Comparison of ENCODE assay signal across 24 cellular contexts in genomic region chr1:248045209-248045608, GRCh38. TPM values are rescaled to one million over a fixed set of nuclear protein-coding genes. Genes with fewer than 3 reads are reported as not detected.
DNase-seq lines count a peak whose midpoint lies in the region; ATAC-seq and TF ChIP-seq lines count a peak whose summit lies in the region.
"Had no signal": no experiment of that assay in that cellular context is flagged by ENCODE, and none has a peak within 500 bp of the region (broad histone marks: within the 10 kb centered on the region; RNA-seq: fewer than 3 reads in every experiment).

No MANE protein-coding gene starts in this region.

- H3K9ac ChIP-seq in MM.1S (ENCODE audit: low read length): no peak overlapping the region
- H3K9ac ChIP-seq: KMS-11, SK-N-SH had no signal

- no peaks in the 10 kb centered on the region for H4K20me1 ChIP-seq in MM.1S (ENCODE audit: insufficient read depth, low read length)

- ATAC-seq in GM21360 (IDR thresholded peaks at IDR 0.05; ENCODE audit: unreplicated experiment) (peak; percentile 73), HG02973 (IDR thresholded peaks at IDR 0.05; ENCODE audit: unreplicated experiment) (peak; percentile 63), psoas muscle (no peak), Right ventricle myocardium inferior (no peak)
- ATAC-seq: HepG2, T-cell had no signal

- H3K4me1 ChIP-seq in MM.1S (ENCODE audit: low read length) (peaks cover 4% of the 10 kb centered on the region; the same call in 1 of the 2 replicates), testis (no peaks in the 10 kb centered on the region), suprapubic skin (no peaks in the 10 kb centered on the region), psoas muscle (no peaks in the 10 kb centered on the region)

- peak; percentile 92 for DNase-seq in MM.1S
- no peak for DNase-seq in testis
- no peak for DNase-seq in suprapubic skin (ENCODE audit: low spot score in 2 of 2)
- no peak for DNase-seq in psoas muscle
- no peak for DNase-seq in Right ventricle myocardium inferior (ENCODE audit: missing footprints)
- DNase-seq: ACHN; AML-193; CD4-positive, CD25-positive, alpha-beta regulatory T cell; EL; NCI-H1105; NCI-H1694; NCI-H226; NCI-H526; NK-92 treated with Interleukin-12 subunit alpha and Interleukin-12 subunit beta, amount 100 ng/mL, for 24 hours; OCI-M1; SK-N-SH; T-cell; T-helper 9 cell had no signal

- TF ChIP-seq POLR2A in testis (IDR thresholded peaks at IDR 0.05) (no peak), suprapubic skin (IDR thresholded peaks at IDR 0.05) (no peak)

- 54 to 61% methylated on average over 5 of the region's 5 CpGs for WGBS in testis, 2 donors
- WGBS in suprapubic skin: 72% methylated on average over 5 of the region's 5 CpGs
- WGBS in psoas muscle, 3 donors: 69 to 73% (median 70%) methylated on average over 5 of the region's 5 CpGs

- H3K4me2 ChIP-seq in MM.1S (ENCODE audit: low read depth, low read length): peak overlapping the region; percentile 57
- H3K4me2 ChIP-seq: KMS-11, SK-N-SH had no signal

- H3K4me3 ChIP-seq in MM.1S (ENCODE audit: low read length): peak overlapping the region; percentile 43
- H3K4me3 ChIP-seq in testis: no peak overlapping the region
- no peak overlapping the region for H3K4me3 ChIP-seq in suprapubic skin
- H3K4me3 ChIP-seq in psoas muscle: no peak overlapping the region

- no peaks in the 10 kb centered on the region for H3K27me3 ChIP-seq in MM.1S (replicated peaks; ENCODE audit: insufficient read depth, low read length)
- no peaks in the 10 kb centered on the region for H3K27me3 ChIP-seq in testis
- no peaks in the 10 kb centered on the region for H3K27me3 ChIP-seq in suprapubic skin
- H3K27me3 ChIP-seq in psoas muscle (ENCODE audit: insufficient read depth in 3 of 3, low read length in 2 of 3): no peaks in the 10 kb centered on the region

- peak overlapping the region; percentile 31; the same call in 1 of the 2 replicates for H3K27ac ChIP-seq in MM.1S (ENCODE audit: low read length)
- no peak overlapping the region for H3K27ac ChIP-seq in testis
- H3K27ac ChIP-seq in suprapubic skin: no peak overlapping the region
- no peak overlapping the region for H3K27ac ChIP-seq in psoas muscle
- H3K27ac ChIP-seq: KMS-11 had no signal

- intact Hi-C loops in testis (cut with DNase I; ENCODE audit: low total_unique reads) (no loop called here), psoas muscle (cut with DNase I) (no loop called here), Right ventricle myocardium inferior (cut with DNase I) (no loop called here)

- TF ChIP-seq EP300 in suprapubic skin (IDR thresholded peaks at IDR 0.05): no peak

- no peak for TF ChIP-seq CTCF in MM.1S (IDR thresholded peaks at IDR 0.05; ENCODE audit: low read length)
- no peak for TF ChIP-seq CTCF in testis (IDR thresholded peaks at IDR 0.05)
- TF ChIP-seq CTCF in suprapubic skin (IDR thresholded peaks at IDR 0.05): no peak
- TF ChIP-seq CTCF in psoas muscle (IDR thresholded peaks at IDR 0.05): no peak

- H3K9me3 ChIP-seq in MM.1S (replicated peaks; ENCODE audit: insufficient read depth, low read length) (no peaks in the 10 kb centered on the region), testis (no peaks in the 10 kb centered on the region), suprapubic skin (peaks cover 3% of the 10 kb centered on the region), psoas muscle (peaks cover 4% of the 10 kb centered on the region)
- H3K9me3 ChIP-seq: SK-N-SH had no signal

- no peaks in the 10 kb centered on the region for H3K36me3 ChIP-seq in MM.1S (replicated peaks; ENCODE audit: insufficient read depth, low read length)
- H3K36me3 ChIP-seq in testis (ENCODE audit: low read depth, missing control alignments): no peaks in the 10 kb centered on the region
- H3K36me3 ChIP-seq in suprapubic skin: no peaks in the 10 kb centered on the region
- H3K36me3 ChIP-seq in psoas muscle (ENCODE audit: insufficient read depth in 1 of 2, low read depth in 1 of 2): no peaks in the 10 kb centered on the region

- peaks cover 12% of the 10 kb centered on the region for H3F3A ChIP-seq in MM.1S (ENCODE audit: insufficient read depth, low read length)

- H3K9me2 ChIP-seq in MM.1S (replicated peaks; ENCODE audit: insufficient read depth, low read length): no peaks in the 10 kb centered on the region; the same call in 1 of the 2 replicates
- H3K9me2 ChIP-seq: SK-N-SH had no signal

- peak overlapping the region; percentile 17 for H2AFZ ChIP-seq in MM.1S (ENCODE audit: low read length)

- no peaks in the 10 kb centered on the region for H3K79me2 ChIP-seq in MM.1S (ENCODE audit: low read length)

RNA-seq across cellular contexts. Expression of gene OR2L3, which starts 1.4 kb away (rescaled TPM):
- total RNA-seq in testis (under 1 TPM in 1 of 2 donors, not detected in 1; 0.39 TPM), suprapubic skin (not detected), psoas muscle (not detected), Right ventricle myocardium inferior (not detected)
- polyA plus RNA-seq in testis (ENCODE audit: insufficient read depth, low read depth, low replicate concordance) (not detected), psoas muscle (not detected)
- total RNA-seq: CD4-positive, CD25-positive, alpha-beta regulatory T cell; H1; HepG2; MCF 10A; T-cell had no signal
- polyA plus RNA-seq: CD4-positive, CD25-positive, alpha-beta regulatory T cell; H1; HepG2 had no signal

RNA-seq across cellular contexts. Expression of gene OR2L2, which starts 15.3 kb away (rescaled TPM):
- 1 to 10 TPM in 1 of 2 donors, under 1 TPM in 1; 0.56 to 1.2 TPM for total RNA-seq in testis
- polyA plus RNA-seq in testis (ENCODE audit: insufficient read depth, low read depth, low replicate concordance): 1.7 TPM
- not detected for total RNA-seq in suprapubic skin
- total RNA-seq in psoas muscle: not detected
- not detected for polyA plus RNA-seq in psoas muscle
- not detected for total RNA-seq in Right ventricle myocardium inferior
- total RNA-seq: H1, HepG2 had no signal
- polyA plus RNA-seq: H1, HepG2 had no signal

RNA-seq across cellular contexts. Expression of gene OR2L5, which starts 31.7 kb away (rescaled TPM):
- total RNA-seq in testis: under 1 TPM; 0.31 to 0.55 TPM
- polyA plus RNA-seq in testis (ENCODE audit: insufficient read depth, low read depth, low replicate concordance): not detected
- not detected for total RNA-seq in suprapubic skin
- total RNA-seq in psoas muscle: not detected
- not detected for polyA plus RNA-seq in psoas muscle
- total RNA-seq in Right ventricle myocardium inferior: not detected
- total RNA-seq: CD4-positive, CD25-positive, alpha-beta regulatory T cell; H1; HepG2; MCF 10A had no signal
- polyA plus RNA-seq: CD4-positive, CD25-positive, alpha-beta regulatory T cell; H1; HepG2; SK-N-SH had no signal

RNA-seq across cellular contexts. Expression of gene OR2L13, which starts 49.8 kb away (rescaled TPM):
- total RNA-seq in testis (1 to 10 TPM in 1 of 2 donors, under 1 TPM in 1; 0.12 to 1.0 TPM), suprapubic skin (not detected), psoas muscle (not detected), Right ventricle myocardium inferior (not detected)
- polyA plus RNA-seq in testis (ENCODE audit: insufficient read depth, low read depth, low replicate concordance) (0.63 TPM), psoas muscle (not detected)
- total RNA-seq: CD4-positive, CD25-positive, alpha-beta regulatory T cell; H1; HepG2; MCF 10A; T-cell had no signal
- polyA plus RNA-seq: CD4-positive, CD25-positive, alpha-beta regulatory T cell; H1; HepG2 had no signal

Comparison
In these comparisons a context has a peak if more than half of its experiments do, and no peak if none do; other contexts are left out.
1. ATAC-seq: peak in GM21360 (single experiment) and HG02973 (single experiment); none in psoas muscle (0 of 4) and Right ventricle myocardium inferior (single experiment).